ENCODE assay signal across 1 cellular context in the genomic region with DNA sequence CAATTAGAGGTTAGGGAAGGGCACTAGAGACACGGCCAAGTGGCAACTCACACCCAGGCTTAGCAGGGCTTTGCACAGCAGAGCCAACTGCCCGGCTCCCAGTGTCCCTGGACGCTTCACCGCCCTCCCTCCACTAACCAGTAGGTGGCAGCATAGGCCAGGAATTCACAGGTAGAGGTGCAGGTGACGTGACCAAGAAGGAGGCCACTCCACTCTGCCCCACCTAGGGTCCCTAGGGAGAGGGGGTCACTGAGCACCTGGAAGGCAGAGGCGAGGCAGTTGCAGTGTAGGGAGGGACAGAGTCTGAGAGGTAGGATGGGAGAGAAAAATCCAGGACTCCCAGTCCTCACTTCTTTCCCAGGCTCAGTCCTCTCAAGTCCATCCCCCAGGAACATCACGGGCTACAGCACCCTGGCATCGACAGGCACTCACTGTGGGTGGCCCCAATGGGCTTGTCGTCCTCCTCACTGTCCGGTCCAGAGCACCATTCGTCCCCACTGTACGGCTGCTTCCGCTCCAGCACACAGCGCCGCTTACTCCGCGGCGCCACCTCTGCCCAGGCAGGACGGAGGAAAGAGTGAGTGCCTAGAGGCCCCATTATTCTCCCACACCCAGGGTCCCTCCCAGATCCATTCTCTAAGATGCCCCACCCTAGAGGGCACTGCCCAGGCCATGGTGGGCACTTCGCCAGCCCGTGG.
TF ChIP-seq lines count a peak whose summit lies in the region.

No MANE protein-coding gene starts in this region.

TF ChIP-seq in HEK293, 187 proteins besides CTCF, POLR2A, EP300 and RAD21 (continued from another document and continues in another):
- TF ChIP-seq, protein P1, sequence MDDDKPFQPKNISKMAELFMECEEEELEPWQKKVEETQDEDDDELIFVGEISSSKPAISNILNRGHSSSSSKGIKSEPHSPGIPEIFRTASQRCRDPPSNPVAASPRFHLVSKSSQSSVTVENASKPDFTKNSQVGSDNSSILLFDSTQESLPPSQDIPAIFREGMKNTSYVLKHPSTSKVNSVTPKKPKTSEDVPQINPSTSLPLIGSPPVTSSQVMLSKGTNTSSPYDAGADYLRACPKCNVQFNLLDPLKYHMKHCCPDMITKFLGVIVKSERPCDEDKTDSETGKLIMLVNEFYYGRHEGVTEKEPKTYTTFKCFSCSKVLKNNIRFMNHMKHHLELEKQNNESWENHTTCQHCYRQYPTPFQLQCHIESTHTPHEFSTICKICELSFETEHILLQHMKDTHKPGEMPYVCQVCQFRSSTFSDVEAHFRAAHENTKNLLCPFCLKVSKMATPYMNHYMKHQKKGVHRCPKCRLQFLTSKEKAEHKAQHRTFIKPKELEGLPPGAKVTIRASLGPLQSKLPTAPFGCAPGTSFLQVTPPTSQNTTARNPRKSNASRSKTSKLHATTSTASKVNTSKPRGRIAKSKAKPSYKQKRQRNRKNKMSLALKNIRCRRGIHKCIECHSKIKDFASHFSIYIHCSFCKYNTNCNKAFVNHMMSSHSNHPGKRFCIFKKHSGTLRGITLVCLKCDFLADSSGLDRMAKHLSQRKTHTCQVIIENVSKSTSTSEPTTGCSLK (tag by site-specific recombination; IDR thresholded peaks at IDR 0.05) = no peak
- TF ChIP-seq ZNF350 (tag by site-specific recombination; IDR thresholded peaks at IDR 0.05) (no peak), ZNF133 (tag by site-specific recombination; IDR thresholded peaks at IDR 0.05) (no peak), ZNF26 (tag by site-specific recombination; IDR thresholded peaks at IDR 0.05) (no peak), ZNF677 (tag by site-specific recombination; IDR thresholded peaks at IDR 0.05) (no peak), TSHZ1 (tag by site-specific recombination; IDR thresholded peaks at IDR 0.05; ENCODE audit: borderline replicate concordance) (no peak), GLIS1 (tag by site-specific recombination; IDR thresholded peaks at IDR 0.05) (peak; percentile 90), ZXDB (tag by site-specific recombination; IDR thresholded peaks at IDR 0.05) (no peak), KLF7 (tag by site-specific recombination; IDR thresholded peaks at IDR 0.05; ENCODE audit: borderline replicate concordance) (no peak), ZNF239 (tag by site-specific recombination; IDR thresholded peaks at IDR 0.05) (no peak), ZFP3 (tag by site-specific recombination; IDR thresholded peaks at IDR 0.05; ENCODE audit: low read depth) (no peak), ZSCAN30 (tag by site-specific recombination; IDR thresholded peaks at IDR 0.05) (peak; percentile 61), ZBTB11 (tag by site-specific recombination; conservative IDR thresholded peaks at IDR 0.05; ENCODE audit: low read depth) (no peak), OVOL3 (tag by site-specific recombination; IDR thresholded peaks at IDR 0.05) (no peak), ZNF416 (tag by site-specific recombination; IDR thresholded peaks at IDR 0.05) (no peak), ZNF140 (tag by site-specific recombination; IDR thresholded peaks at IDR 0.05) (no peak), ZBTB48 (tag by site-specific recombination; IDR thresholded peaks at IDR 0.05) (peak; percentile 63; the same call in 1 of the 2 replicates), SCRT1 (tag by site-specific recombination; IDR thresholded peaks at IDR 0.05; ENCODE audit: borderline replicate concordance) (no peak), ZNF791 (tag by site-specific recombination; IDR thresholded peaks at IDR 0.05) (no peak), ZNF2 (tag by site-specific recombination; IDR thresholded peaks at IDR 0.05) (peak; percentile 98), ZBTB1 (tag by site-specific recombination; IDR thresholded peaks at IDR 0.05) (no peak), ZNF394 (tag by site-specific recombination; IDR thresholded peaks at IDR 0.05; ENCODE audit: borderline replicate concordance) (no peak), ZNF366 (tag by site-specific recombination; conservative IDR thresholded peaks at IDR 0.05) (no peak), KLF8 (tag by site-specific recombination; IDR thresholded peaks at IDR 0.05) (peak; percentile 58), ZNF202 (tag by site-specific recombination; IDR thresholded peaks at IDR 0.05; ENCODE audit: borderline replicate concordance) (no peak), KLF17 (tag by site-specific recombination; IDR thresholded peaks at IDR 0.05) (peak; percentile 46; the same call in 1 of the 2 replicates), ZNF701 (tag by site-specific recombination; IDR thresholded peaks at IDR 0.05) (no peak), ZNF292 (tag by site-specific recombination; IDR thresholded peaks at IDR 0.05; ENCODE audit: borderline replicate concordance, low read depth) (no peak), ZIC2 (tag by site-specific recombination; IDR thresholded peaks at IDR 0.05) (no peak), RBAK (tag by site-specific recombination; IDR thresholded peaks at IDR 0.05) (no peak), ZNF548 (tag by site-specific recombination; IDR thresholded peaks at IDR 0.05) (no peak), ZBTB20 (tag by site-specific recombination; IDR thresholded peaks at IDR 0.05) (no peak), KLF1 (tag by site-specific recombination; IDR thresholded peaks at IDR 0.05) (0 out of 2 replicates have a peak, but pooled peaks have one; percentile 31), GLI2 (tag by site-specific recombination; IDR thresholded peaks at IDR 0.05; ENCODE audit: borderline replicate concordance, low read depth) (no peak)
- TF ChIP-seq, protein P2, sequence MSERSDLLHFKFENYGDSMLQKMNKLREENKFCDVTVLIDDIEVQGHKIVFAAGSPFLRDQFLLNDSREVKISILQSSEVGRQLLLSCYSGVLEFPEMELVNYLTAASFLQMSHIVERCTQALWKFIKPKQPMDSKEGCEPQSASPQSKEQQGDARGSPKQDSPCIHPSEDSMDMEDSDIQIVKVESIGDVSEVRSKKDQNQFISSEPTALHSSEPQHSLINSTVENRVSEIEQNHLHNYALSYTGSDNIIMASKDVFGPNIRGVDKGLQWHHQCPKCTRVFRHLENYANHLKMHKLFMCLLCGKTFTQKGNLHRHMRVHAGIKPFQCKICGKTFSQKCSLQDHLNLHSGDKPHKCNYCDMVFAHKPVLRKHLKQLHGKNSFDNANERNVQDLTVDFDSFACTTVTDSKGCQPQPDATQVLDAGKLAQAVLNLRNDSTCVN (tag by site-specific recombination; optimal IDR thresholded peaks at IDR 0.05) = peak; percentile 16
- TF ChIP-seq, protein P3, sequence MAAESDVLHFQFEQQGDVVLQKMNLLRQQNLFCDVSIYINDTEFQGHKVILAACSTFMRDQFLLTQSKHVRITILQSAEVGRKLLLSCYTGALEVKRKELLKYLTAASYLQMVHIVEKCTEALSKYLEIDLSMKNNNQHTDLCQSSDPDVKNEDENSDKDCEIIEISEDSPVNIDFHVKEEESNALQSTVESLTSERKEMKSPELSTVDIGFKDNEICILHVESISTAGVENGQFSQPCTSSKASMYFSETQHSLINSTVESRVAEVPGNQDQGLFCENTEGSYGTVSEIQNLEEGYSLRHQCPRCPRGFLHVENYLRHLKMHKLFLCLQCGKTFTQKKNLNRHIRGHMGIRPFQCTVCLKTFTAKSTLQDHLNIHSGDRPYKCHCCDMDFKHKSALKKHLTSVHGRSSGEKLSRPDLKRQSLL (tag by site-specific recombination; IDR thresholded peaks at IDR 0.05) = no peak
- TF ChIP-seq, protein P4, sequence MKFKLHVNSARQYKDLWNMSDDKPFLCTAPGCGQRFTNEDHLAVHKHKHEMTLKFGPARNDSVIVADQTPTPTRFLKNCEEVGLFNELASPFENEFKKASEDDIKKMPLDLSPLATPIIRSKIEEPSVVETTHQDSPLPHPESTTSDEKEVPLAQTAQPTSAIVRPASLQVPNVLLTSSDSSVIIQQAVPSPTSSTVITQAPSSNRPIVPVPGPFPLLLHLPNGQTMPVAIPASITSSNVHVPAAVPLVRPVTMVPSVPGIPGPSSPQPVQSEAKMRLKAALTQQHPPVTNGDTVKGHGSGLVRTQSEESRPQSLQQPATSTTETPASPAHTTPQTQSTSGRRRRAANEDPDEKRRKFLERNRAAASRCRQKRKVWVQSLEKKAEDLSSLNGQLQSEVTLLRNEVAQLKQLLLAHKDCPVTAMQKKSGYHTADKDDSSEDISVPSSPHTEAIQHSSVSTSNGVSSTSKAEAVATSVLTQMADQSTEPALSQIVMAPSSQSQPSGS (tag by site-specific recombination; IDR thresholded peaks at IDR 0.05; ENCODE audit: low read depth) = peak; percentile 75
- TF ChIP-seq, protein P5, sequence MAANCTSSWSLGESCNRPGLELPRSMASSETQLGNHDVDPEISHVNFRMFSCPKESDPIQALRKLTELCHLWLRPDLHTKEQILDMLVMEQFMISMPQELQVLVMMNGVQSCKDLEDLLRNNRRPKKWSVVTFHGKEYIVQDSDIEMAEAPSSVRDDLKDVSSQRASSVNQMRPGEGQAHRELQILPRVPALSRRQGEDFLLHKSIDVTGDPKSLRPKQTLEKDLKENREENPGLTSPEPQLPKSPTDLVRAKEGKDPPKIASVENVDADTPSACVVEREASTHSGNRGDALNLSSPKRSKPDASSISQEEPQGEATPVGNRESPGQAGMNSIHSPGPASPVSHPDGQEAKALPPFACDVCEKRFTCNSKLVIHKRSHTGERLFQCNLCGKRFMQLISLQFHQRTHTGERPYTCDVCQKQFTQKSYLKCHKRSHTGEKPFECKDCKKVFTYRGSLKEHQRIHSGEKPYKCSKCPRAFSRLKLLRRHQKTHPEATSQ (tag by site-specific recombination; IDR thresholded peaks at IDR 0.05) = no peak
- TF ChIP-seq, protein P6, sequence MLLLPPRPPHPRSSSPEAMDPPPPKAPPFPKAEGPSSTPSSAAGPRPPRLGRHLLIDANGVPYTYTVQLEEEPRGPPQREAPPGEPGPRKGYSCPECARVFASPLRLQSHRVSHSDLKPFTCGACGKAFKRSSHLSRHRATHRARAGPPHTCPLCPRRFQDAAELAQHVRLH (tag by site-specific recombination; IDR thresholded peaks at IDR 0.05) = no peak
